ENCODE assay signal across 19 cellular contexts in the genomic region with DNA sequence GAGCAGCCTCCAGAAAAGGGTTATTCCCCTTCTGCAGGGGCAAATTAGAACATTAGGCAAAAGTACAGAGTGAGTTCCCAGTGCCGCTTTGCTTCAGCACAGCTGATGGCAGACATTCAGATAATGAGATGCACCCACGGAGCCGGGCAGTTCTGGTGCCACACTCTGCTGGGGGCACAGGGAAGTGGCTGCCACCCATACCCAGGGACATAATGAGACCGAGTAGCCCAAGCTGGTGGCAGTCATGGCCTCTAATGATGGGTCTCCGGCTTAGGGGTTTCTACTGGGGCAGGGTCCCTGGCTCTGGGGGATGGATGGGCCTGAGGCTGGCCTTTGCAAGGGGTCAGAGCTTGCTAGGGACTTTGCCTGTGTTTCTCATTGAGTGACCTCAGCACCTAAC. TPM values are rescaled to one million over a fixed set of nuclear protein-coding genes. Genes with fewer than 3 reads are reported as not detected.
DNase-seq lines count a peak whose midpoint lies in the region; ATAC-seq and TF ChIP-seq lines count a peak whose summit lies in the region.
"Had no signal": no experiment of that assay in that cellular context is flagged by ENCODE, and none has a peak within 500 bp of the region (broad histone marks: within the 10 kb centered on the region; RNA-seq: fewer than 3 reads in every experiment).

No MANE protein-coding gene starts in this region.

- no peak overlapping the region for H3K27ac ChIP-seq in right cardiac atrium (ENCODE audit: low read length)
- H3K27ac ChIP-seq in left ventricle myocardium inferior (replicated peaks), result no peak overlapping the region
- H3K27ac ChIP-seq: BLaER1, GM23248, RWPE1, SJSA1 had no signal

- no peaks in the 10 kb centered on the region for H3K36me3 Mint-ChIP-seq in glutamatergic neuron (ENCODE audit: unreplicated experiment)
- H3K36me3 Mint-ChIP-seq: CD4-positive, alpha-beta memory T cell had no signal

- DNase-seq in right cardiac atrium (peak in 2 of 3 donors; percentile 1 to 2), left ventricle myocardium inferior (no peak), glutamatergic neuron (peak; percentile 3), sciatic nerve (ENCODE audit: low spot score) (peak; percentile 26), GM19238 (ENCODE audit: insufficient read length, low spot score) (no peak), NCI-H1436 (lab: John Stamatoyannopoulos, UW) (no peak), middle frontal gyrus (ENCODE audit: extremely low spot score, low spot score) (no peak)
- DNase-seq: CD4-positive, alpha-beta memory T cell; DMS153; GF-D8; GM23248; NCI-H1105; NCI-H1694; NCI-H2081 treated with DMSO at 0.1 percent for 48 hours; PC-3 had no signal

- H3K9me3 Mint-ChIP-seq in glutamatergic neuron (ENCODE audit: unreplicated experiment), result peaks cover 4% of the 10 kb centered on the region

- intact Hi-C loops in right cardiac atrium (cut with DNase I), result no loop called here
- intact Hi-C loops in left ventricle myocardium inferior (cut with micrococcal nuclease), result no loop called here
- intact Hi-C loops in sciatic nerve (cut with DNase I), result no loop called here

- no peaks in the 10 kb centered on the region for H3K36me3 ChIP-seq in left ventricle myocardium inferior
- H3K36me3 ChIP-seq: BLaER1 had no signal

- ATAC-seq in right cardiac atrium (no peak), sciatic nerve (no peak)
- ATAC-seq: HCT116, PC-3 had no signal

- no peak overlapping the region for H3K4me3 ChIP-seq in right cardiac atrium (ENCODE audit: low read length)
- no peak overlapping the region for H3K4me3 ChIP-seq in left ventricle myocardium inferior
- H3K4me3 ChIP-seq: BLaER1, GM23248, SJSA1 had no signal

- WGBS in right cardiac atrium, result 92% methylated on average over 5 of the region's 5 CpGs

- H3K4me3 Mint-ChIP-seq in glutamatergic neuron (ENCODE audit: unreplicated experiment), result no peak overlapping the region
- H3K4me3 Mint-ChIP-seq: CD4-positive, alpha-beta memory T cell had no signal

- H3K27ac Mint-ChIP-seq in glutamatergic neuron (ENCODE audit: unreplicated experiment), result no peak overlapping the region
- H3K27ac Mint-ChIP-seq: CD4-positive, alpha-beta memory T cell had no signal

- H3K27me3 Mint-ChIP-seq in glutamatergic neuron (ENCODE audit: unreplicated experiment), result peaks cover 9% of the 10 kb centered on the region

- H3K4me1 Mint-ChIP-seq in glutamatergic neuron (ENCODE audit: low read depth, unreplicated experiment), result peaks cover 25% of the 10 kb centered on the region
- H3K4me1 Mint-ChIP-seq: CD4-positive, alpha-beta memory T cell had no signal

- no peak for TF ChIP-seq CTCF in left ventricle myocardium inferior (IDR thresholded peaks at IDR 0.05; ENCODE audit: borderline replicate concordance)
- no peak for TF ChIP-seq CTCF in glutamatergic neuron (IDR thresholded peaks at IDR 0.05; ENCODE audit: partially characterized antibody, unreplicated experiment)

- H3K27me3 ChIP-seq in right cardiac atrium (ENCODE audit: control insufficient read depth, insufficient read depth) (no peaks in the 10 kb centered on the region), left ventricle myocardium inferior (ENCODE audit: low read depth) (peaks cover 22% of the 10 kb centered on the region)
- H3K27me3 ChIP-seq: BLaER1, SJSA1 had no signal

- peaks cover 9% of the 10 kb centered on the region for H3K4me1 ChIP-seq in right cardiac atrium (ENCODE audit: control insufficient read depth, insufficient read depth, low read length)
- peaks cover 54% of the 10 kb centered on the region for H3K4me1 ChIP-seq in left ventricle myocardium inferior

- H3K9me3 ChIP-seq in right cardiac atrium (ENCODE audit: control insufficient read depth, low read length) (no peaks in the 10 kb centered on the region), left ventricle myocardium inferior (replicated peaks) (no peaks in the 10 kb centered on the region)
- H3K9me3 ChIP-seq: BLaER1, SJSA1 had no signal

RNA-seq across cellular contexts. Expression of gene GLI2, which starts 26.2 kb away (rescaled TPM):
- 1 to 10 TPM; 2.8 to 4.8 (median 4.4) TPM for total RNA-seq in right cardiac atrium
- 0.86 TPM for polyA plus RNA-seq in right cardiac atrium
- total RNA-seq in left ventricle myocardium inferior, result 2.4 TPM
- total RNA-seq in glutamatergic neuron (ENCODE audit: unreplicated experiment), result 3.9 TPM
- total RNA-seq in sciatic nerve, result 14.4 TPM
- total RNA-seq: CD4-positive, alpha-beta memory T cell had no signal
- polyA plus RNA-seq: CD4-positive, alpha-beta memory T cell had no signal

Comparison
In these comparisons a context has a peak if more than half of its experiments do, and no peak if none do; other contexts are left out.
1. DNase-seq: peak in right cardiac atrium (2 of 3), glutamatergic neuron (single experiment) and sciatic nerve (single experiment); none in left ventricle myocardium inferior (single experiment), GM19238 (single experiment), NCI-H1436 (single experiment) and middle frontal gyrus (single experiment).